Comparison of ENCODE assay signal across 21 cellular contexts in the genomic region with DNA sequence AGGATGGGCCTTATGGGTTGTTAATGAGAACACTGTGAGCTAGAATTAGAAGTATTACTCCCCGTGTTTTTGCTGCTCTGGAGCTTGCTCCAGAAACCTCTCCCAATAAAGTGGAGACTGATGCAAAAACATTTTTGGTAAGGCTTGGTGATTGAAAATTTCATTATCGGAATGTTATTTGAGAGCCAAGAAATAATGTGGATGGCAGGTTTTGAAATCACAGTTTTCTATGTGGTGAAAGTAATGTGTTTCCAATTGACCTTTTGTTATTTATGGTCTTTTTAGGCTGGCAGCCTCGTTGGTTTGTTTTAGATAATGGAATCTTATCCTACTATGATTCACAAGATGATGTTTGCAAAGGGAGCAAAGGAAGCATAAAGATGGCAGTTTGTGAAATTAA. TPM values are rescaled to one million over a fixed set of nuclear protein-coding genes. Genes with fewer than 3 reads are reported as not detected.
"Had no signal": no experiment of that assay in that cellular context is flagged by ENCODE, and none has a peak within 500 bp of the region (broad histone marks: within the 10 kb centered on the region; RNA-seq: fewer than 3 reads in every experiment).

No MANE protein-coding gene starts in this region.

- H3K27me3 ChIP-seq: ascending aorta, body of pancreas, Peyer's patch, SJCRH30 had no signal

- H3K9ac ChIP-seq: SK-N-SH had no signal

- ATAC-seq: body of pancreas had no signal

- FAIRE-seq: bronchial epithelial cell had no signal

- H3K27ac ChIP-seq: ascending aorta, coronary artery, Peyer's patch, RWPE1, SJCRH30, VCaP had no signal

- H3K4me1 ChIP-seq: SJCRH30 had no signal

- H3K9me3 ChIP-seq: ascending aorta, body of pancreas, Peyer's patch, SJCRH30, SK-N-SH had no signal

- H3K4me3 ChIP-seq: ascending aorta, body of pancreas, Peyer's patch, SJCRH30 had no signal

- DNase-seq: activated CD4-positive, alpha-beta memory T cell treated with anti-CD3 and anti-CD28 coated beads, Interleukin-2, amount 10 ng/mL, durations not matched to agents 7 days and 5 days; activated CD4-positive, alpha-beta T cell treated with anti-CD3 and anti-CD28 coated beads, Interleukin-2, amount 50 U/mL, for 1 hour; activated CD4-positive, CD25-positive, alpha-beta regulatory T cell; activated naive CD4-positive, alpha-beta T cell treated with anti-CD3 and anti-CD28 coated beads, Interleukin-2, amount 50 U/mL, for 16 hours; activated naive CD8-positive, alpha-beta T cell treated with anti-CD3 and anti-CD28 coated beads, Interleukin-2, amount 10 ng/mL, durations not matched to agents 7 days and 5 days; activated T-cell treated with anti-CD3 and anti-CD28 coated beads for 4 hours; activated T-cell treated with anti-CD3 and anti-CD28 coated beads, Interleukin-2, amount 50 U/mL, for 48 hours; amniotic stem cell; central memory CD4-positive, alpha-beta T cell; NCI-H1048; SK-N-SH; T-helper 1 cell had no signal

RNA-seq across cellular contexts. Expression of a gene that starts 34.2 kb away (rescaled TPM):
- total RNA-seq: ascending aorta, M059J had no signal
